22 cellular contexts compared by ENCODE assay signal in genomic region chr6:35278708-35279107, GRCh38. TPM values are rescaled to one million over a fixed set of nuclear protein-coding genes. Genes with fewer than 3 reads are reported as not detected.
DNase-seq lines count a peak whose midpoint lies in the region; TF ChIP-seq lines count a peak whose summit lies in the region.
"Had no signal": no experiment of that assay in that cellular context is flagged by ENCODE, and none has a peak within 500 bp of the region (broad histone marks: within the 10 kb centered on the region; RNA-seq: fewer than 3 reads in every experiment).

No MANE protein-coding gene starts in this region.

- no peak overlapping the region for H4K91ac ChIP-seq in H9 (ENCODE audit: insufficient read length, low read depth, low read length)

- POLR2A ChIA-PET in CD4-positive, alpha-beta memory T cell (lab: Charles Lee; ENCODE audit: partially characterized antibody): no interaction called here

- H4K5ac ChIP-seq in H9 (ENCODE audit: insufficient read length, low read depth, low read length): no peak overlapping the region

- H3K4me1 ChIP-seq in CD4-positive, alpha-beta memory T cell (ENCODE audit: insufficient read depth, low read length): no peaks in the 10 kb centered on the region
- no peaks in the 10 kb centered on the region for H3K4me1 ChIP-seq in H9 (ENCODE audit: insufficient read depth, low read length)
- H3K4me1 ChIP-seq: HAP-1 had no signal

- H3K9ac ChIP-seq in H9 (ENCODE audit: extremely low read depth, insufficient read length, low read length): no peak overlapping the region

- no peak overlapping the region for H3K4me3 ChIP-seq in CD4-positive, alpha-beta memory T cell (ENCODE audit: low read length in 2 of 2)
- H3K4me3 ChIP-seq: HAP-1, K562, SJCRH30 had no signal

- H3K23me2 ChIP-seq in H9 (ENCODE audit: insufficient read length, low read depth, low read length, poor library complexity, severe bottlenecking): no peaks in the 10 kb centered on the region

- intact Hi-C loops in CD4-positive, alpha-beta memory T cell (cut with micrococcal nuclease): no loop called here

- H3K18ac ChIP-seq in H9 (ENCODE audit: insufficient read length, low read depth, low read length): no peak overlapping the region

- peaks cover 26% of the 10 kb centered on the region for H3K36me3 ChIP-seq in CD4-positive, alpha-beta memory T cell (ENCODE audit: insufficient read depth, low read length)
- H3K36me3 ChIP-seq: SJCRH30 had no signal

- WGBS in H9 (ENCODE audit: extremely low coverage, insufficient read length, low lambda C conversion rate): no CpG with 5 or more reads among the region's 3 CpGs

- no peak overlapping the region for H3K14ac ChIP-seq in H9 (ENCODE audit: insufficient read depth, low read length)

- peaks cover 29 to 30% of the 10 kb centered on the region in 2 donors for H3K36me3 Mint-ChIP-seq in CD4-positive, alpha-beta memory T cell
- peaks cover 15% of the 10 kb centered on the region for H3K36me3 Mint-ChIP-seq in progenitor cell of endocrine pancreas (ENCODE audit: insufficient read depth)
- peaks cover 2 to 25% (median 13%) of the 10 kb centered on the region in 3 experiments; a peak in 6 of 7 replicates for H3K36me3 Mint-ChIP-seq in H9 (ENCODE audit: insufficient read depth in 1 of 3, low read depth in 3 of 3)

- H3K4me1 Mint-ChIP-seq in CD4-positive, alpha-beta memory T cell: peaks cover 12 to 14% (median 13%) of the 10 kb centered on the region in 4 donors
- H3K4me1 Mint-ChIP-seq in progenitor cell of endocrine pancreas (ENCODE audit: low read depth) (no peaks in the 10 kb centered on the region), H9 (peaks cover 0 to 2% of the 10 kb centered on the region in 2 experiments; a peak in 1 of 4 replicates)
- H3K4me1 Mint-ChIP-seq: B cell had no signal

- no peak overlapping the region for H2AFZ ChIP-seq in H9 (ENCODE audit: low read length)

- H3T11ph ChIP-seq in H9 (ENCODE audit: low read length): no peak overlapping the region

- DNase-seq in activated effector memory CD4-positive, alpha-beta T cell treated with anti-CD3 and anti-CD28 coated beads, Interleukin-2, amount 50 U/mL, for 16 hours: peak; percentile 43
- DNase-seq in activated effector memory CD4-positive, alpha-beta T cell treated with Interleukin-2 at 50 U/mL for 16 hours: no peak
- no peak for DNase-seq in CD4-positive, alpha-beta memory T cell
- DNase-seq in fibroblast of peridontal ligament (ENCODE audit: extremely low read depth) (peak; percentile 13), progenitor cell of endocrine pancreas (ENCODE audit: low spot score, unreplicated experiment) (no peak), H9 (no peak), NCI-H1694 (lab: John Stamatoyannopoulos, UW) (no peak)
- DNase-seq: DMS153, HFFc6, Kasumi-1, NCI-H1092 treated with DMSO at 0.1 percent for 48 hours, NCI-H1436, NCI-H187 treated with DMSO at 0.1 percent for 48 hours, NCI-H2171 treated with DMSO at 0.1 percent for 48 hours, NCI-H345, NCI-H510A treated with DMSO at 0.1 percent for 48 hours, NCI-H748 treated with DMSO at 0.1 percent for 48 hours, SJCRH30 had no signal

- no peak overlapping the region for H2BK120ac ChIP-seq in H9 (ENCODE audit: low read depth, low read length, poor library complexity, severe bottlenecking)

- H3K27ac Mint-ChIP-seq in CD4-positive, alpha-beta memory T cell: peak overlapping the region in 4 of 7 donors; percentile 3 to 79 (median 54)
- H3K27ac Mint-ChIP-seq in progenitor cell of endocrine pancreas (peak overlapping the region; percentile 11), H9 (no peak overlapping the region)
- H3K27ac Mint-ChIP-seq: B cell, HFFc6 had no signal

- no peak overlapping the region for H3K27ac ChIP-seq in CD4-positive, alpha-beta memory T cell (ENCODE audit: low read depth, low read length)
- no peak overlapping the region for H3K27ac ChIP-seq in H9 (ENCODE audit: insufficient read length, low read depth, low read length)
- H3K27ac ChIP-seq: 22Rv1, SJCRH30 had no signal

- H3K23ac ChIP-seq in H9 (ENCODE audit: insufficient read length, low read depth, low read length): no peak overlapping the region

- H3K79me2 ChIP-seq in H9 (ENCODE audit: insufficient read depth, low read length): no peaks in the 10 kb centered on the region

- no peak overlapping the region for H3K4me3 Mint-ChIP-seq in CD4-positive, alpha-beta memory T cell
- H3K4me3 Mint-ChIP-seq in progenitor cell of endocrine pancreas (ENCODE audit: low read depth) (no peak overlapping the region), H9 (no peak overlapping the region)
- H3K4me3 Mint-ChIP-seq: B cell, HFFc6 had no signal

- H2BK15ac ChIP-seq in H9 (ENCODE audit: low read depth, low read length): no peak overlapping the region

- no peaks in the 10 kb centered on the region for H3K79me1 ChIP-seq in H9 (ENCODE audit: insufficient read depth, low read depth, low read length, poor library complexity, severe bottlenecking)

- no peaks in the 10 kb centered on the region for H3K27me3 ChIP-seq in CD4-positive, alpha-beta memory T cell (ENCODE audit: insufficient read depth, low read length)
- no peaks in the 10 kb centered on the region for H3K27me3 ChIP-seq in H9 (ENCODE audit: insufficient read depth, low read length)
- H3K27me3 ChIP-seq: SJCRH30 had no signal

- CTCF ChIA-PET in CD4-positive, alpha-beta memory T cell (lab: Charles Lee; ENCODE audit: partially characterized antibody): interaction anchor here (0.9 to 2.6 kb wide), 3 partner anchors 20 to 113 kb away, joined by 3 to 11 read pairs (median 4); no protein-coding TSS in a partner anchor

- H3K27me3 Mint-ChIP-seq in CD4-positive, alpha-beta memory T cell: no peaks in the 10 kb centered on the region
- H3K27me3 Mint-ChIP-seq in progenitor cell of endocrine pancreas (no peaks in the 10 kb centered on the region), H9 (ENCODE audit: low read depth) (no peaks in the 10 kb centered on the region; the same call in 1 of the 2 replicates)
- H3K27me3 Mint-ChIP-seq: B cell had no signal

- no peak for TF ChIP-seq CTCF in progenitor cell of endocrine pancreas (IDR thresholded peaks at IDR 0.05; ENCODE audit: unreplicated experiment)
- TF ChIP-seq CTCF in H9 (conservative IDR thresholded peaks at IDR 0.05): no peak

- H2BK20ac ChIP-seq in H9 (ENCODE audit: low read depth, low read length, poor library complexity, severe bottlenecking): no peak overlapping the region

- no peak overlapping the region for H3K56ac ChIP-seq in H9 (ENCODE audit: insufficient read length, low read depth, low read length)

- H4K20me1 ChIP-seq in H9 (ENCODE audit: control insufficient read depth, insufficient read depth, insufficient read length): no peaks in the 10 kb centered on the region

- no peak overlapping the region for H4K8ac ChIP-seq in H9 (replicated peaks; ENCODE audit: insufficient read length, low read depth, low read length)

- no peak overlapping the region for H3K4me2 ChIP-seq in H9 (ENCODE audit: insufficient read depth, insufficient read length, low read length)

- H2BK12ac ChIP-seq in H9 (ENCODE audit: insufficient read length, low read depth, low read length): no peak overlapping the region

- H2BK5ac ChIP-seq in H9 (ENCODE audit: insufficient read length, low read length): no peak overlapping the region

- no peak overlapping the region for H2AK5ac ChIP-seq in H9 (ENCODE audit: insufficient read length, low read length)

- no peaks in the 10 kb centered on the region for H3K9me3 ChIP-seq in CD4-positive, alpha-beta memory T cell (ENCODE audit: control insufficient read depth in 1 of 2, low read length in 2 of 2)
- H3K9me3 ChIP-seq in H9 (ENCODE audit: control insufficient read depth, low read depth, low read length): no peaks in the 10 kb centered on the region
- H3K9me3 ChIP-seq: HAP-1, SJCRH30 had no signal

- no peaks in the 10 kb centered on the region for H3K9me3 Mint-ChIP-seq in CD4-positive, alpha-beta memory T cell
- H3K9me3 Mint-ChIP-seq in progenitor cell of endocrine pancreas (ENCODE audit: low read depth) (no peaks in the 10 kb centered on the region), H9 (no peaks in the 10 kb centered on the region)
- H3K9me3 Mint-ChIP-seq: HFFc6 had no signal

- no peak overlapping the region for H3K4ac ChIP-seq in H9 (ENCODE audit: low read depth, low read length)

RNA-seq across cellular contexts. Expression of gene DEF6, which starts 18.9 kb away (rescaled TPM):
- 100 to 1,000 TPM; 231 to 236 TPM for total RNA-seq in CD4-positive, alpha-beta memory T cell
- 100 to 1,000 TPM in 1 of 2 donors, 10 to 100 TPM in 1; 77.3 to 171 TPM for polyA plus RNA-seq in CD4-positive, alpha-beta memory T cell
- total RNA-seq in progenitor cell of endocrine pancreas: 5.7 and 5.9 TPM in 2 replicates
- total RNA-seq in H9 (2021): 5.4 and 5.6 TPM in 2 replicates

RNA-seq across cellular contexts. Expression of gene ZNF76, which starts 19.2 kb away (rescaled TPM):
- 100 to 1,000 TPM in 1 of 2 experiments, 10 to 100 TPM in 1; 97.5 to 106 TPM for total RNA-seq in CD4-positive, alpha-beta memory T cell
- polyA plus RNA-seq in CD4-positive, alpha-beta memory T cell: 10 to 100 TPM; 26.3 to 31.5 TPM
- 61.2 and 61.7 TPM in 2 replicates for total RNA-seq in progenitor cell of endocrine pancreas
- 21.1 and 22.8 TPM in 2 replicates for total RNA-seq in H9 (2021)

Comparison
In these comparisons a context has a peak if more than half of its experiments do, and no peak if none do; other contexts are left out.
1. DNase-seq: peak in activated effector memory CD4-positive, alpha-beta T cell treated with anti-CD3 and anti-CD28 coated beads, Interleukin-2, amount 50 U/mL, for 16 hours (single experiment) and fibroblast of peridontal ligament (single experiment); none in activated effector memory CD4-positive, alpha-beta T cell treated with Interleukin-2 at 50 U/mL for 16 hours (single experiment), CD4-positive, alpha-beta memory T cell (0 of 5), progenitor cell of endocrine pancreas (single experiment), H9 (single experiment) and NCI-H1694 (single experiment).
2. H3K27ac Mint-ChIP-seq: peak in CD4-positive, alpha-beta memory T cell (4 of 7) and progenitor cell of endocrine pancreas (single experiment); none in H9 (0 of 3).
3. RNA of gene DEF6, which starts 18.9 kb away (total RNA-seq): 231 to 236 TPM in CD4-positive, alpha-beta memory T cell; 5.7 to 5.9 TPM in progenitor cell of endocrine pancreas and 5.4 to 5.6 TPM in H9; every median in the first group is over 10 times any median in the second.